9 cellular contexts compared by ENCODE assay signal in genomic region chr17:77129568-77130301, GRCh38. TPM values are rescaled to one million over a fixed set of nuclear protein-coding genes. Genes with fewer than 3 reads are reported as not detected.
DNase-seq lines count a peak whose midpoint lies in the region; ATAC-seq and TF ChIP-seq lines count a peak whose summit lies in the region.
"Had no signal": no experiment of that assay in that cellular context is flagged by ENCODE, and none has a peak within 500 bp of the region (broad histone marks: within the 10 kb centered on the region; RNA-seq: fewer than 3 reads in every experiment).

No MANE protein-coding gene starts in this region.

- intact Hi-C loops in stomach (cut with DNase I; ENCODE audit: low total_unique reads): no loop called here

- H3K27ac Mint-ChIP-seq in activated naive CD8-positive, alpha-beta T cell treated with anti-CD3 and anti-CD28 coated beads, Interleukin-2, amount 50 U/mL, for 24 hours: peak overlapping the region; percentile 55
- peak overlapping the region; percentile 75 to 95 (median 90) for H3K27ac Mint-ChIP-seq in immature natural killer cell

- H3K4me3 ChIP-seq in stomach: no peak overlapping the region

- TF ChIP-seq EP300 in stomach (IDR thresholded peaks at IDR 0.05): no peak

- DNase-seq in NCI-H146 (lab: John Stamatoyannopoulos, UW) (peak; percentile 12), NCI-H146 treated with DMSO at 0.1 percent for 48 hours (lab: John Stamatoyannopoulos, UW; ENCODE audit: unreplicated experiment) (no peak), immature natural killer cell (no peak), stomach (no peak), NCI-H187 treated with DMSO at 0.1 percent for 48 hours (lab: John Stamatoyannopoulos, UW) (no peak), GM19238 (ENCODE audit: insufficient read length, low spot score) (no peak)
- no peak for DNase-seq in activated naive CD8-positive, alpha-beta T cell treated with anti-CD3 and anti-CD28 coated beads, Interleukin-2, amount 50 U/mL, for 24 hours
- DNase-seq: effector CD4-positive, alpha-beta T cell had no signal

- no peaks in the 10 kb centered on the region for H3K27me3 Mint-ChIP-seq in activated naive CD8-positive, alpha-beta T cell treated with anti-CD3 and anti-CD28 coated beads, Interleukin-2, amount 50 U/mL, for 24 hours
- peaks cover 4 to 19% (median 7%) of the 10 kb centered on the region in 3 donors for H3K27me3 Mint-ChIP-seq in immature natural killer cell (ENCODE audit: low read depth in 3 of 3)

- no peak overlapping the region for H3K4me3 Mint-ChIP-seq in activated naive CD8-positive, alpha-beta T cell treated with anti-CD3 and anti-CD28 coated beads, Interleukin-2, amount 50 U/mL, for 24 hours
- H3K4me3 Mint-ChIP-seq in immature natural killer cell: peak overlapping the region in 1 of 5 donors; percentile 25

- no peaks in the 10 kb centered on the region for H3K9me3 Mint-ChIP-seq in activated naive CD8-positive, alpha-beta T cell treated with anti-CD3 and anti-CD28 coated beads, Interleukin-2, amount 50 U/mL, for 24 hours
- no peaks in the 10 kb centered on the region for H3K9me3 Mint-ChIP-seq in immature natural killer cell

- peaks cover 36 to 78% (median 53%) of the 10 kb centered on the region in 4 donors for H3K4me1 ChIP-seq in stomach

- peaks cover 34% of the 10 kb centered on the region for H3K4me1 Mint-ChIP-seq in activated naive CD8-positive, alpha-beta T cell treated with anti-CD3 and anti-CD28 coated beads, Interleukin-2, amount 50 U/mL, for 24 hours
- peaks cover 20 to 27% of the 10 kb centered on the region in 2 donors for H3K4me1 Mint-ChIP-seq in immature natural killer cell

- no peaks in the 10 kb centered on the region for H3K36me3 ChIP-seq in stomach

- WGBS in stomach, 5 donors: 49 to 63% (median 60%) methylated on average over 13 of the region's 13 CpGs

- H3K9me3 ChIP-seq in stomach: no peaks in the 10 kb centered on the region

- H3K36me3 Mint-ChIP-seq in activated naive CD8-positive, alpha-beta T cell treated with anti-CD3 and anti-CD28 coated beads, Interleukin-2, amount 50 U/mL, for 24 hours (ENCODE audit: low read depth): no peaks in the 10 kb centered on the region
- H3K36me3 Mint-ChIP-seq in immature natural killer cell: no peaks in the 10 kb centered on the region

- no peaks in the 10 kb centered on the region for H3K27me3 ChIP-seq in stomach

- no peak for ATAC-seq in activated naive CD8-positive, alpha-beta T cell treated with anti-CD3 and anti-CD28 coated beads, Interleukin-2, amount 50 U/mL, for 24 hours
- no peak for ATAC-seq in GM19324 (IDR thresholded peaks at IDR 0.05; ENCODE audit: low FRiP score, unreplicated experiment)

- peak overlapping the region in 4 of 5 donors; percentile 75 to 82 (median 82) for H3K27ac ChIP-seq in stomach

- TF ChIP-seq CTCF in stomach (IDR thresholded peaks at IDR 0.05): no peak

- TF ChIP-seq POLR2A in stomach (IDR thresholded peaks at IDR 0.05): no peak

RNA-seq across cellular contexts. Expression of gene SEC14L1, which starts 11.0 kb away (rescaled TPM):
- polyA plus RNA-seq in immature natural killer cell: 10 to 100 TPM; 14.8 to 25.6 (median 19.4) TPM
- total RNA-seq in stomach: 100 to 1,000 TPM in 1 of 5 donors, 10 to 100 TPM in 3, 1 to 10 TPM in 1; 3.2 to 106 (median 60.1) TPM
- 10 to 100 TPM; 17.0 to 39.5 (median 30.2) TPM for polyA plus RNA-seq in stomach
